In genomic region chr1:23216771-23217420, GRCh38 we compare ENCODE assay signal across 8 cellular contexts. TPM values are rescaled to one million over a fixed set of nuclear protein-coding genes. Genes with fewer than 3 reads are reported as not detected.
DNase-seq lines count a peak whose midpoint lies in the region; ATAC-seq, FAIRE-seq and TF ChIP-seq lines count a peak whose summit lies in the region.

No MANE protein-coding gene starts in this region.

- FAIRE-seq in GM12891 (lab: Jason Lieb, UNC), result no peak

- H3K27ac ChIP-seq in RWPE2 (ENCODE audit: poor library complexity, severe bottlenecking) (no peak overlapping the region), mesodermal cell (ENCODE audit: low read depth, low read length, severe bottlenecking) (no peak overlapping the region), tibial nerve (no peak overlapping the region)

- TF ChIP-seq POLR2A in GM12891 (IDR thresholded peaks at IDR 0.05; ENCODE audit: low read depth, low read length) (no peak), tibial nerve (IDR thresholded peaks at IDR 0.05) (no peak)

- H3K4me1 ChIP-seq in RWPE2 (ENCODE audit: insufficient read depth, poor library complexity, severe bottlenecking) (no peaks in the 10 kb centered on the region), mesodermal cell (ENCODE audit: control insufficient read depth, insufficient read depth, low read length, poor library complexity, severe bottlenecking) (peaks cover 6% of the 10 kb centered on the region), tibial nerve (peaks cover 0 to 16% (median 3%) of the 10 kb centered on the region in 4 donors)

- no peaks in the 10 kb centered on the region for H3K27me3 ChIP-seq in RWPE2 (ENCODE audit: insufficient read depth, poor library complexity, severe bottlenecking)
- H3K27me3 ChIP-seq in tibial nerve, result peaks cover 0 to 71% of the 10 kb centered on the region in 2 donors

- peak; percentile 45 for ATAC-seq in RWPE2 (ENCODE audit: low read depth)
- no peak for ATAC-seq in HG03108 (IDR thresholded peaks at IDR 0.05; ENCODE audit: unreplicated experiment)

- H3K36me3 ChIP-seq in RWPE2 (ENCODE audit: low read depth) (no peaks in the 10 kb centered on the region), mesodermal cell (ENCODE audit: control insufficient read depth, insufficient read depth, low read length) (no peaks in the 10 kb centered on the region), tibial nerve (no peaks in the 10 kb centered on the region)

- 0 to 1% methylated on average over 32 to 73 of the region's 78 CpGs for WGBS in mesodermal cell (ENCODE audit: insufficient coverage in 2 of 2), 2 experiments
- WGBS in tibial nerve, 2 donors, result 0 to 1% methylated on average over 24 to 65 of the region's 78 CpGs

- DNase-seq in GM12891 (ENCODE audit: insufficient read length, low spot score), result peak; percentile 54
- no peak for DNase-seq in RWPE2 (ENCODE audit: low spot score)
- no peak for DNase-seq in cardiac fibroblast (ENCODE audit: low read depth in 2 of 2)
- no peak for DNase-seq in tibial nerve (ENCODE audit: low spot score in 2 of 2)
- no peak for DNase-seq in Kasumi-1 (lab: John Stamatoyannopoulos, UW)
- no peak for DNase-seq in NCI-H2107 (lab: John Stamatoyannopoulos, UW)

- no peaks in the 10 kb centered on the region for H3K9me3 ChIP-seq in RWPE2 (ENCODE audit: severe bottlenecking)
- no peaks in the 10 kb centered on the region for H3K9me3 ChIP-seq in mesodermal cell (ENCODE audit: control insufficient read depth, low read length)
- no peaks in the 10 kb centered on the region for H3K9me3 ChIP-seq in tibial nerve

- H3K4me3 ChIP-seq in RWPE2 (ENCODE audit: severe bottlenecking) (peak overlapping the region; percentile 61), cardiac fibroblast (replicated peaks in 1 of 2; ENCODE audit: low read depth in 2 of 2, low read length in 2 of 2) (peak overlapping the region; percentile 26 to 33), mesodermal cell (ENCODE audit: extremely low read depth, insufficient read depth, low read length, poor library complexity, severe bottlenecking) (peak overlapping the region; percentile 37), tibial nerve (peak overlapping the region in 3 of 4 donors; percentile 16 to 54 (median 41))

- TF ChIP-seq CTCF in RWPE2 (IDR thresholded peaks at IDR 0.05; ENCODE audit: poor library complexity, severe bottlenecking) (peak; percentile 91), cardiac fibroblast (IDR thresholded peaks at IDR 0.05; ENCODE audit: low read depth, low read length) (peak; percentile 17), tibial nerve (IDR thresholded peaks at IDR 0.05) (peak; percentile 39 to 63 (median 51))

- TF ChIP-seq EP300 in tibial nerve (IDR thresholded peaks at IDR 0.05), result no peak

TF ChIP-seq in GM12891, 5 proteins besides CTCF, POLR2A, EP300 and RAD21:
- TF ChIP-seq PAX5 (IDR thresholded peaks at IDR 0.05; ENCODE audit: insufficient read depth, low read length, severe bottlenecking) (no peak), POLR2AphosphoS5 (IDR thresholded peaks at IDR 0.05; ENCODE audit: low read depth, low read length) (no peak), SPI1 (IDR thresholded peaks at IDR 0.05; ENCODE audit: low read depth, low read length) (no peak), POU2F2 (IDR thresholded peaks at IDR 0.05; ENCODE audit: low read depth, low read length) (no peak), TAF1 (IDR thresholded peaks at IDR 0.05; ENCODE audit: low read depth, low read length) (no peak)
TF ChIP-seq in GM12891: peak in this region for 0.

RNA-seq across cellular contexts. Expression of gene HTR1D, which starts 0.4 kb away (rescaled TPM):
- polyA plus RNA-seq in GM12891 (2012; ENCODE audit: low read depth, missing spikeins), result not detected
- 1.1 TPM for polyA plus RNA-seq in mesodermal cell (2013, experiment 1 of 2)
- 0.71 TPM for polyA plus RNA-seq in mesodermal cell (2013, experiment 2 of 2)
- 1 to 10 TPM in 1 of 4 donors, under 1 TPM in 2, not detected in 1; 0.30 to 2.4 (median 0.63) TPM for total RNA-seq in tibial nerve

RNA-seq across cellular contexts. Expression of gene LUZP1, which starts 48.2 kb away (rescaled TPM):
- 7.9 TPM for polyA plus RNA-seq in GM12891 (2012; ENCODE audit: low read depth, missing spikeins)
- 34.6 TPM for polyA plus RNA-seq in mesodermal cell (2013, experiment 1 of 2)
- 34.6 TPM for polyA plus RNA-seq in mesodermal cell (2013, experiment 2 of 2)
- 10 to 100 TPM; 16.7 to 17.7 (median 17.2) TPM for total RNA-seq in tibial nerve

Comparison
In these comparisons a context has a peak if more than half of its experiments do, and no peak if none do; other contexts are left out.
1. CTCF ChIP-seq: peak in every context shown above with its lines; median percentile 91 in RWPE2; 51 in tibial nerve; 17 in cardiac fibroblast.